In genomic region chr18:24227976-24228660, GRCh38 we compare ENCODE assay signal across 12 cellular contexts.
DNase-seq lines count a peak whose midpoint lies in the region; ATAC-seq and FAIRE-seq lines count a peak whose summit lies in the region.
"Had no signal": no experiment of that assay in that cellular context is flagged by ENCODE, and none has a peak within 500 bp of the region (broad histone marks: within the 10 kb centered on the region; RNA-seq: fewer than 3 reads in every experiment).

No MANE protein-coding gene starts in this region.

- H3K4me3 ChIP-seq in H7 (ENCODE audit: insufficient read depth, low read depth, low read length) (no peak overlapping the region), SJSA1 (no peak overlapping the region), small intestine (ENCODE audit: low read depth in 1 of 2, low read length in 2 of 2) (no peak overlapping the region)

- H3K27me3 ChIP-seq in H7 (ENCODE audit: control insufficient read depth, insufficient read depth, low read length) = no peaks in the 10 kb centered on the region
- H3K27me3 ChIP-seq in SJSA1 (replicated peaks) = no peaks in the 10 kb centered on the region
- H3K27me3 ChIP-seq in small intestine (ENCODE audit: control insufficient read depth in 2 of 2, insufficient read depth in 2 of 2, low read length in 2 of 2) = no peaks in the 10 kb centered on the region

- H3K4me1 ChIP-seq in SJSA1 (replicated peaks) (peaks cover 36% of the 10 kb centered on the region), small intestine (ENCODE audit: control insufficient read depth in 2 of 2, insufficient read depth in 1 of 2, low read depth in 1 of 2, low read length in 1 of 2) (peaks cover 3 to 12% of the 10 kb centered on the region in 2 donors)

- no peak for FAIRE-seq in small intestine (lab: Jason Lieb, UNC)

- DNase-seq in H7 = peak; percentile 9
- peak; percentile 57 to 85 for DNase-seq in SJSA1 (ENCODE audit: low read depth in 1 of 2, low spot score in 2 of 2)
- peak; percentile 72 for DNase-seq in fibroblast of gingiva (ENCODE audit: low read depth)
- DNase-seq in small intestine = peak; percentile 85
- DNase-seq in Right ventricle myocardium superior = no peak
- no peak for DNase-seq in sciatic nerve (ENCODE audit: low spot score)
- DNase-seq: activated CD4-positive, CD25-positive, alpha-beta regulatory T cell treated with anti-CD3 and anti-CD28 coated beads, Interleukin-2, amount 50 U/mL, for 72 hours; activated naive CD8-positive, alpha-beta T cell treated with anti-CD3 and anti-CD28 coated beads, Interleukin-2, amount 50 U/mL, for 24 hours; NCI-H187 treated with DMSO at 0.1 percent for 48 hours; NCI-H774 had no signal

- 76 to 83% (median 81%) methylated on average over 12 of the region's 12 CpGs for WGBS in small intestine, 3 donors

- H3K9me3 ChIP-seq in SJSA1 (replicated peaks) (no peaks in the 10 kb centered on the region), small intestine (ENCODE audit: control insufficient read depth, low read depth) (no peaks in the 10 kb centered on the region)

- intact Hi-C loops in Right ventricle myocardium superior (cut with DNase I) (no loop called here), sciatic nerve (cut with DNase I) (no loop called here)

- ATAC-seq in HG03025 (IDR thresholded peaks at IDR 0.05; ENCODE audit: low FRiP score, unreplicated experiment) = no peak
- ATAC-seq in GM21390 (IDR thresholded peaks at IDR 0.05; ENCODE audit: unreplicated experiment) = no peak
- ATAC-seq in Right ventricle myocardium superior (ENCODE audit: poor library complexity) = no peak
- ATAC-seq in sciatic nerve = no peak
- ATAC-seq: activated naive CD8-positive, alpha-beta T cell treated with anti-CD3 and anti-CD28 coated beads, Interleukin-2, amount 50 U/mL, for 24 hours had no signal

- H3K36me3 ChIP-seq in H7 (replicated peaks; ENCODE audit: control insufficient read depth, insufficient read depth, low read length) = no peaks in the 10 kb centered on the region
- H3K36me3 ChIP-seq in SJSA1 = no peaks in the 10 kb centered on the region
- peaks cover 0 to 2% of the 10 kb centered on the region in 2 donors for H3K36me3 ChIP-seq in small intestine (ENCODE audit: control insufficient read depth in 2 of 2, insufficient read depth in 2 of 2, low read length in 2 of 2)

- H3K27ac ChIP-seq in SJSA1 (peak overlapping the region; percentile 69), small intestine (ENCODE audit: low read depth in 1 of 2, low read length in 1 of 2) (peak overlapping the region; percentile 50 to 87)

Comparison
In these comparisons a context has a peak if more than half of its experiments do, and no peak if none do; other contexts are left out.
1. DNase-seq: peak in H7 (single experiment), SJSA1 (2 of 2), fibroblast of gingiva (single experiment) and small intestine (single experiment); none in Right ventricle myocardium superior (single experiment) and sciatic nerve (single experiment).